In the genomic region with DNA sequence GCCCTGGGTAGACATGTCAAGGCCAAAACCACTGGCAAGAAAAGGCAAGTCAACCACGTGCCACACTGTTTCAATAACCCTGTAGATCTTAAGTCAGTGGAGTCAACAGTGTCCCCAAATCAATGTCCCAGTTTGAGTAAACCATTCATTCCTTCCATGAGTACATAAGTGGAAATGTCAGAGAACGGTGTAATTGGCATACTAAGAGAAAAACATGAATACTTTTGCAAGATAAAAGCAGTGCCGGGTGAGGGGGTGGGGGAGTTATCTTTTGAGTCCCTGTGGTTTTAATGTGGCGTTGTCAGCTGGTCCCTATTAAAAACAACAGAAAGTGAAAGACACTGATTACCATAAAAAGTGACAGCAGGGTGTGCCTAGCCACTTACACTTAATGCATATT, we compare ENCODE assay signal across 10 cellular contexts. TPM values are rescaled to one million over a fixed set of nuclear protein-coding genes. Genes with fewer than 3 reads are reported as not detected.
A peak's percentile ranks its signal among the peaks of the same experiment; 100 is the strongest.
DNase-seq lines count a peak whose midpoint lies in the region; ATAC-seq, FAIRE-seq and TF ChIP-seq lines count a peak whose summit lies in the region.
"Had no signal": no experiment of that assay in that cellular context is flagged by ENCODE, and none has a peak within 500 bp of the region (broad histone marks: within the 10 kb centered on the region; RNA-seq: fewer than 3 reads in every experiment).

No MANE protein-coding gene starts in this region.

- peak; percentile 70 for ATAC-seq in CD8-positive, alpha-beta T cell
- ATAC-seq in GM21619 (IDR thresholded peaks at IDR 0.05; ENCODE audit: unreplicated experiment): peak; percentile 73

- no peak overlapping the region for H3K4me2 ChIP-seq in hepatocyte

- H3K79me2 ChIP-seq in hepatocyte: no peaks in the 10 kb centered on the region

- 58% methylated on average over 4 of the region's 4 CpGs for WGBS in hepatocyte (ENCODE audit: low lambda C conversion rate, missing lambda C conversion rate)

- DNase-seq in CD8-positive, alpha-beta T cell: peak in 4 of 7 experiments; percentile 15 to 56 (median 24)
- DNase-seq in T-helper 22 cell (ENCODE audit: low read depth): peak; percentile 20
- DNase-seq in immature natural killer cell: peak in 2 of 3 donors; percentile 1 to 11
- no peak for DNase-seq in ecto neural progenitor cell (ENCODE audit: low spot score)
- no peak for DNase-seq in hepatocyte (ENCODE audit: low spot score)
- DNase-seq in urothelium cell line (ENCODE audit: low spot score): no peak
- no peak for DNase-seq in cortex of kidney (lab: John Stamatoyannopoulos, UW)
- DNase-seq: DMS153, glutamatergic neuron had no signal

- POLR2A ChIA-PET in CD8-positive, alpha-beta T cell (lab: Charles Lee): interaction anchor here (2.0 kb wide), 1 partner anchor 38 kb away, joined by 5 read pairs; a partner anchor contains a TSS

- intact Hi-C loops in CD8-positive, alpha-beta T cell (cut with DNase I, micrococcal nuclease): loop anchor here (2.0 to 5.0 kb wide), 3 partner anchors 877 to 1347 kb away; no protein-coding TSS in a partner anchor

- no peak overlapping the region for H3K4me3 Mint-ChIP-seq in CD8-positive, alpha-beta T cell
- H3K4me3 Mint-ChIP-seq in immature natural killer cell: peak overlapping the region in 1 of 5 donors; percentile 9

- H3K9me3 ChIP-seq in CD8-positive, alpha-beta T cell (ENCODE audit: low read length): no peaks in the 10 kb centered on the region
- no peaks in the 10 kb centered on the region for H3K9me3 ChIP-seq in hepatocyte (ENCODE audit: low read depth)

- H3K27me3 ChIP-seq in CD8-positive, alpha-beta T cell (ENCODE audit: insufficient read depth, low read length): no peaks in the 10 kb centered on the region
- H3K27me3 ChIP-seq in hepatocyte: no peaks in the 10 kb centered on the region

- H3K9me2 ChIP-seq in hepatocyte (replicated peaks; ENCODE audit: insufficient read depth): no peaks in the 10 kb centered on the region

- no peaks in the 10 kb centered on the region for H3K27me3 Mint-ChIP-seq in CD8-positive, alpha-beta T cell (ENCODE audit: low read depth)
- H3K27me3 Mint-ChIP-seq in immature natural killer cell (ENCODE audit: low read depth in 3 of 3): no peaks in the 10 kb centered on the region

- H3K36me3 ChIP-seq in CD8-positive, alpha-beta T cell (ENCODE audit: insufficient read depth, low read length): no peaks in the 10 kb centered on the region
- H3K36me3 ChIP-seq in hepatocyte (replicated peaks; ENCODE audit: insufficient read depth, low read depth): no peaks in the 10 kb centered on the region

- no peak overlapping the region for H2AFZ ChIP-seq in hepatocyte

- TF ChIP-seq CTCF in CD8-positive, alpha-beta T cell (IDR thresholded peaks at IDR 0.05): no peak
- no peak for TF ChIP-seq CTCF in hepatocyte (IDR thresholded peaks at IDR 0.05; ENCODE audit: poor library complexity)

- no peaks in the 10 kb centered on the region for H3K9me3 Mint-ChIP-seq in CD8-positive, alpha-beta T cell
- H3K9me3 Mint-ChIP-seq in immature natural killer cell: no peaks in the 10 kb centered on the region

- H3K4me3 ChIP-seq in CD8-positive, alpha-beta T cell (ENCODE audit: low read depth, low read length): no peak overlapping the region
- no peak overlapping the region for H3K4me3 ChIP-seq in hepatocyte

- CTCF ChIA-PET in CD8-positive, alpha-beta T cell (lab: Charles Lee): interaction anchor here (3.0 kb wide), 1 partner anchor 877 kb away, joined by 8 read pairs; no protein-coding TSS in a partner anchor

- H3K4me1 ChIP-seq in CD8-positive, alpha-beta T cell (ENCODE audit: insufficient read depth, low read length): peaks cover 11% of the 10 kb centered on the region
- no peaks in the 10 kb centered on the region for H3K4me1 ChIP-seq in hepatocyte (ENCODE audit: insufficient read depth)

- peaks cover 32% of the 10 kb centered on the region for H3K36me3 Mint-ChIP-seq in CD8-positive, alpha-beta T cell
- peaks cover 7 to 19% (median 8%) of the 10 kb centered on the region in 3 donors for H3K36me3 Mint-ChIP-seq in immature natural killer cell

- no peak for FAIRE-seq in urothelium cell line (lab: Jason Lieb, UNC)

- no peak overlapping the region for H3K27ac ChIP-seq in CD8-positive, alpha-beta T cell (ENCODE audit: low read depth, low read length)
- no peak overlapping the region for H3K27ac ChIP-seq in hepatocyte

- peaks cover 38% of the 10 kb centered on the region for H3K4me1 Mint-ChIP-seq in CD8-positive, alpha-beta T cell (ENCODE audit: low read depth)
- peaks cover 23 to 38% of the 10 kb centered on the region in 2 donors for H3K4me1 Mint-ChIP-seq in immature natural killer cell

- H4K20me1 ChIP-seq in hepatocyte (ENCODE audit: insufficient read depth, poor library complexity, severe bottlenecking): no peaks in the 10 kb centered on the region

- peak overlapping the region; percentile 84 for H3K27ac Mint-ChIP-seq in CD8-positive, alpha-beta T cell
- peak overlapping the region; percentile 9 to 59 (median 36) for H3K27ac Mint-ChIP-seq in immature natural killer cell

RNA-seq across cellular contexts. Expression of a gene that starts 37.8 kb away (rescaled TPM):
- 10 to 100 TPM; 23.8 to 26.1 TPM for total RNA-seq in CD8-positive, alpha-beta T cell
- 100 to 1,000 TPM; 150 to 248 (median 181) TPM for polyA plus RNA-seq in immature natural killer cell
- total RNA-seq in hepatocyte: 36.7 and 37.0 TPM in 2 replicates
- polyA plus RNA-seq in hepatocyte: 52.3 and 55.5 TPM in 2 replicates

Comparison
In these comparisons a context has a peak if more than half of its experiments do, and no peak if none do; other contexts are left out.
1. DNase-seq: peak in CD8-positive, alpha-beta T cell (4 of 7), T-helper 22 cell (single experiment) and immature natural killer cell (2 of 3); none in ecto neural progenitor cell (single experiment), hepatocyte (single experiment), urothelium cell line (single experiment) and cortex of kidney (single experiment).